Comparison of ENCODE assay signal across 14 cellular contexts in the genomic region with DNA sequence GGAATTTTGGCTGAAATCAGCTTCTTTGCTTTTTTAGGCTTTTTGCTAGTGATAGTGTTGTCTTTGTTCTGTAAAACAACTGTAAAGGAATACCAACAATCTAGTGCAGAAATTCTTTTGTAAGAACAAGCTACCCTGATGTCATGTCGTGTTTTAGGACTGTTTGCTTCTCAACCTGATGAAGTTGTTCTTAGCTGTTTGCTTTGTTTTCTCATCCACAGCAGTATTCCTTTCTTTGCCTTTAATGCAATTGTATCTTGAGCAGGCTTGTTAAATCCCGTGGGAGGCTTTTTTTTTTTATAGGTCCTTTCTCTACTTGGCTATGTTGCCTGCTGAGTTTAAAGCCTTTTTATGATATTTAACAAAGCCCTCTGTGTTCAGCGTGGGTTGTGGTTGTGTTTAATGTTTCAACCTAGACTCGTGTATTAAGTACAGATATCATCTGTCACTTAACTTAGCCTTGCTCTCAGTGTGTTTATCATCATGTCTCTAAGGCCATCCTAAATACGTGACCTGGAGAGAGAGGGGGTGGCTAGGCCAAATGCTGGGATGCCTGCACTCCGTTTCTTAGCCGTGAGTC. TPM values are rescaled to one million over a fixed set of nuclear protein-coding genes. Genes with fewer than 3 reads are reported as not detected.
A peak's percentile ranks its signal among the peaks of the same experiment; 100 is the strongest.
DNase-seq lines count a peak whose midpoint lies in the region; ATAC-seq lines count a peak whose summit lies in the region.
"Had no signal": no experiment of that assay in that cellular context is flagged by ENCODE, and none has a peak within 500 bp of the region (broad histone marks: within the 10 kb centered on the region; RNA-seq: fewer than 3 reads in every experiment).

No MANE protein-coding gene starts in this region.

- in situ Hi-C loops in SK-MEL-5 (cut with HindIII; ENCODE audit: low pct_unique_long_range_greater_than_20kb, low sequenced_read_pairs), result no loop called here

- intact Hi-C loops in activated CD4-positive, alpha-beta T cell treated with anti-CD3 and anti-CD28 coated beads for 36 hours (cut with DNase I, micrococcal nuclease), result loop anchor here in 1 of 2 experiments (2.0 kb wide), 1 partner anchor 25 kb away; no protein-coding TSS in a partner anchor

- POLR2A ChIA-PET in activated CD4-positive, alpha-beta T cell treated with anti-CD3 and anti-CD28 coated beads for 36 hours (lab: Charles Lee), result no interaction called here

- peak overlapping the region; percentile 87 for H3K27ac Mint-ChIP-seq in activated CD4-positive, alpha-beta T cell treated with anti-CD3 and anti-CD28 coated beads for 36 hours
- peak overlapping the region; percentile 97 for H3K27ac Mint-ChIP-seq in stimulated activated naive B cell treated with anti-CD40 and anti-IgM and Interleukin-4, amounts not matched to agents 10 μg/mL and 1 μg/mL and 100 μg/mL, for 72 hours
- H3K27ac Mint-ChIP-seq: natural killer cell had no signal

- no peak for DNase-seq in activated CD4-positive, alpha-beta T cell treated with anti-CD3 and anti-CD28 coated beads for 36 hours
- DNase-seq in activated CD4-positive, alpha-beta T cell treated with anti-CD3 and anti-CD28 coated beads, Interleukin-2, amount 50 U/mL, for 4 hours, result no peak
- DNase-seq in SK-MEL-5 (ENCODE audit: low read depth, low spot score), result peak; percentile 69
- peak; percentile 46 for DNase-seq in epidermal melanocyte (ENCODE audit: insufficient read length, low spot score)
- no peak for DNase-seq in stimulated activated naive B cell treated with anti-CD40 and anti-IgM and Interleukin-4, amounts not matched to agents 10 μg/mL and 1 μg/mL and 100 μg/mL, for 72 hours
- DNase-seq: natural killer cell, NCI-H1436, NCI-H774, Right ventricle myocardium superior had no signal

- no peak overlapping the region for H3K4me3 Mint-ChIP-seq in activated CD4-positive, alpha-beta T cell treated with anti-CD3 and anti-CD28 coated beads for 36 hours
- H3K4me3 Mint-ChIP-seq in stimulated activated naive B cell treated with anti-CD40 and anti-IgM and Interleukin-4, amounts not matched to agents 10 μg/mL and 1 μg/mL and 100 μg/mL, for 72 hours, result peak overlapping the region; percentile 48 to 71
- H3K4me3 Mint-ChIP-seq: natural killer cell had no signal

- H3K27me3 Mint-ChIP-seq in activated CD4-positive, alpha-beta T cell treated with anti-CD3 and anti-CD28 coated beads for 36 hours, result no peaks in the 10 kb centered on the region
- H3K27me3 Mint-ChIP-seq in stimulated activated naive B cell treated with anti-CD40 and anti-IgM and Interleukin-4, amounts not matched to agents 10 μg/mL and 1 μg/mL and 100 μg/mL, for 72 hours, result no peaks in the 10 kb centered on the region

- CTCF ChIA-PET in activated CD4-positive, alpha-beta T cell treated with anti-CD3 and anti-CD28 coated beads for 36 hours (lab: Charles Lee), result interaction anchor here (0.7 to 3.6 kb wide), 9 partner anchors 17 to 237 kb away, joined by 3 to 17 read pairs (median 4); no protein-coding TSS in a partner anchor

- no peaks in the 10 kb centered on the region for H3K9me3 Mint-ChIP-seq in activated CD4-positive, alpha-beta T cell treated with anti-CD3 and anti-CD28 coated beads for 36 hours (ENCODE audit: low read depth)
- H3K9me3 Mint-ChIP-seq in stimulated activated naive B cell treated with anti-CD40 and anti-IgM and Interleukin-4, amounts not matched to agents 10 μg/mL and 1 μg/mL and 100 μg/mL, for 72 hours, result no peaks in the 10 kb centered on the region
- H3K9me3 Mint-ChIP-seq: IgD-negative memory B cell, natural killer cell had no signal

- no peak for ATAC-seq in activated CD4-positive, alpha-beta T cell treated with anti-CD3 and anti-CD28 coated beads for 36 hours
- ATAC-seq in stimulated activated naive B cell treated with anti-CD40 and anti-IgM and Interleukin-4, amounts not matched to agents 10 μg/mL and 1 μg/mL and 100 μg/mL, for 72 hours (replicated peaks), result no peak
- ATAC-seq in GM19351 (IDR thresholded peaks at IDR 0.05; ENCODE audit: unreplicated experiment) (no peak), GM21381 (IDR thresholded peaks at IDR 0.05; ENCODE audit: unreplicated experiment) (no peak), GM21526 (IDR thresholded peaks at IDR 0.05; ENCODE audit: low FRiP score, unreplicated experiment) (no peak)
- ATAC-seq: A549, natural killer cell had no signal

- peaks cover 76% of the 10 kb centered on the region for H3K4me1 Mint-ChIP-seq in activated CD4-positive, alpha-beta T cell treated with anti-CD3 and anti-CD28 coated beads for 36 hours
- H3K4me1 Mint-ChIP-seq in stimulated activated naive B cell treated with anti-CD40 and anti-IgM and Interleukin-4, amounts not matched to agents 10 μg/mL and 1 μg/mL and 100 μg/mL, for 72 hours, result peaks cover 56 to 88% of the 10 kb centered on the region in 2 donors

- H3K36me3 Mint-ChIP-seq in activated CD4-positive, alpha-beta T cell treated with anti-CD3 and anti-CD28 coated beads for 36 hours (ENCODE audit: low read depth), result peaks cover 5% of the 10 kb centered on the region
- H3K36me3 Mint-ChIP-seq in stimulated activated naive B cell treated with anti-CD40 and anti-IgM and Interleukin-4, amounts not matched to agents 10 μg/mL and 1 μg/mL and 100 μg/mL, for 72 hours, result peaks cover 4 to 27% of the 10 kb centered on the region in 2 donors
- H3K36me3 Mint-ChIP-seq: IgD-negative memory B cell, natural killer cell had no signal

RNA-seq across cellular contexts. Expression of gene ADARB1, which starts 31.6 kb away (rescaled TPM):
- total RNA-seq in activated CD4-positive, alpha-beta T cell treated with anti-CD3 and anti-CD28 coated beads for 36 hours, result 10 to 100 TPM; 32.8 to 37.7 TPM
- 8.3 and 13.1 TPM in 2 replicates for total RNA-seq in SK-MEL-5 (2014; rRNA removed; shearing (Covaris generic))
- polyA plus RNA-seq in SK-MEL-5 (2015; cell fraction: cytosol; rRNA removed), result 8.3 and 12.4 TPM in 2 replicates
- 49.5 and 65.9 TPM in 2 replicates for polyA plus RNA-seq in SK-MEL-5 (2015; cell fraction: nucleus; rRNA removed)

Comparison
In these comparisons a context has a peak if more than half of its experiments do, and no peak if none do; other contexts are left out.
1. DNase-seq: peak in SK-MEL-5 (single experiment) and epidermal melanocyte (single experiment); none in activated CD4-positive, alpha-beta T cell treated with anti-CD3 and anti-CD28 coated beads for 36 hours (single experiment), activated CD4-positive, alpha-beta T cell treated with anti-CD3 and anti-CD28 coated beads, Interleukin-2, amount 50 U/mL, for 4 hours (0 of 2) and stimulated activated naive B cell treated with anti-CD40 and anti-IgM and Interleukin-4, amounts not matched to agents 10 μg/mL and 1 μg/mL and 100 μg/mL, for 72 hours (single experiment).